ENCODE assay signal across 9 cellular contexts in genomic region chr2:64222942-64223511, GRCh38.
A peak's percentile ranks its signal among the peaks of the same experiment; 100 is the strongest.
DNase-seq lines count a peak whose midpoint lies in the region; ATAC-seq, FAIRE-seq and TF ChIP-seq lines count a peak whose summit lies in the region.
"Had no signal": no experiment of that assay in that cellular context is flagged by ENCODE, and none has a peak within 500 bp of the region (broad histone marks: within the 10 kb centered on the region; RNA-seq: fewer than 3 reads in every experiment).

No MANE protein-coding gene starts in this region.

- intact Hi-C loops in CD14-positive monocyte (cut with micrococcal nuclease), result loop anchor here in 1 of 2 donors (10.0 kb wide), 1 partner anchor 62 kb away; no protein-coding TSS in a partner anchor
- intact Hi-C loops in GM12878 (cut with micrococcal nuclease; ENCODE audit: unreplicated experiment), result no loop called here

- H3K4me3 ChIP-seq in GM12878, result no peak overlapping the region

- in situ Hi-C loops in GM12878 (cut with MboI), result no loop called here

- no peaks in the 10 kb centered on the region for H4K20me1 ChIP-seq in GM12878 (ENCODE audit: control insufficient read depth, insufficient read depth)

- no peak for DNase-seq in CD14-positive monocyte (ENCODE audit: low spot score)
- DNase-seq in GM12878 (ENCODE audit: low read depth, low spot score), result peak; percentile 34
- DNase-seq in amygdala (lab: John Stamatoyannopoulos, UW), result no peak
- DNase-seq in stimulated activated CD4-positive, alpha-beta T cell treated with anti-CD3 and anti-CD28 coated beads, Interleukin-4, amount 100 ng/mL, for 1 hour, result no peak
- no peak for DNase-seq in islet precursor cell

- H3K4me3 Mint-ChIP-seq in CD14-positive monocyte, result peak overlapping the region in 1 of 2 donors; percentile 58

- FAIRE-seq in GM12878 (lab: Jason Lieb, UNC), result peak; percentile 52
- FAIRE-seq: HTR-8/SVneo had no signal

- no peak overlapping the region for H3K9ac ChIP-seq in GM12878 (ENCODE audit: control insufficient read depth, insufficient read depth, low read length)

- no peak for TF ChIP-seq EP300 in GM12878 (IDR thresholded peaks at IDR 0.05; ENCODE audit: borderline replicate concordance in 1 of 2, control insufficient read depth in 1 of 2, low read depth in 2 of 2, low read length in 2 of 2)

- no peaks in the 10 kb centered on the region for H3K36me3 ChIP-seq in GM12878 (ENCODE audit: control insufficient read depth in 2 of 2, insufficient read depth in 2 of 2, low read length in 1 of 2)

- H3K27me3 Mint-ChIP-seq in CD14-positive monocyte (ENCODE audit: low read depth in 3 of 3), result no peaks in the 10 kb centered on the region

- H3K79me2 ChIP-seq in GM12878 (ENCODE audit: control insufficient read depth, insufficient read depth, low read length), result no peaks in the 10 kb centered on the region

- POLR2A ChIA-PET in GM12878 (lab: Charles Lee), result interaction anchor here (0.7 to 2.0 kb wide), 9 partner anchors 9 to 528 kb away, joined by 3 to 7 read pairs (median 3); no protein-coding TSS in a partner anchor

- WGBS in GM12878 (ENCODE audit: insufficient coverage, insufficient replicate concordance, low lambda C conversion rate, missing lambda C conversion rate), result 6% methylated on average over 5 of the region's 5 CpGs

- no peaks in the 10 kb centered on the region for H3K9me3 ChIP-seq in GM12878 (replicated peaks; ENCODE audit: control insufficient read depth, insufficient read depth, low read length)

- CTCF ChIA-PET in GM12878 (lab: Yijun Ruan, JAX), result interaction anchor here (0.7 to 4.0 kb wide), 14 partner anchors 7 to 120 kb away, joined by 3 to 24 read pairs (median 4); no protein-coding TSS in a partner anchor

- ATAC-seq in GM18520 (IDR thresholded peaks at IDR 0.05; ENCODE audit: unreplicated experiment), result peak; percentile 44
- peak; percentile 52 for ATAC-seq in HG03135 (IDR thresholded peaks at IDR 0.05; ENCODE audit: unreplicated experiment)
- peak; percentile 78 for ATAC-seq in GM12878
- no peak for ATAC-seq in esophagus mucosa

- peak overlapping the region; percentile 73 for H3K27ac ChIP-seq in GM12878 (ENCODE audit: control insufficient read depth, insufficient read depth)

- RAD21 ChIA-PET in GM12878 (lab: Charles Lee; ENCODE audit: unreplicated experiment), result interaction anchor here (0.9 to 3.2 kb wide), 19 partner anchors 8 to 231 kb away, joined by 3 to 31 read pairs (median 4); partner anchors contain the start of gene LGALSL

- H3K9me3 Mint-ChIP-seq in CD14-positive monocyte, result no peaks in the 10 kb centered on the region

- TF ChIP-seq CTCF in CD14-positive monocyte (IDR thresholded peaks at IDR 0.05) (no peak), GM12878 (IDR thresholded peaks at IDR 0.05 in 2 of 3, conservative IDR thresholded peaks at IDR 0.05 in 1 of 3; ENCODE audit: control insufficient read depth in 2 of 3, extremely low read depth in 1 of 3, insufficient read depth in 1 of 3, low read depth in 3 of 3, low read length in 3 of 3) (no peak)

- peak overlapping the region; percentile 73 to 93 (median 85) for H3K27ac Mint-ChIP-seq in CD14-positive monocyte

- SMC1A ChIA-PET in GM12878 (lab: Charles Lee; ENCODE audit: uncharacterized antibody, unreplicated experiment), result interaction anchor here (0.6 to 11.9 kb wide), 29 partner anchors 6 to 309 kb away, joined by 3 to 149 read pairs (median 6); no protein-coding TSS in a partner anchor

- H3K27me3 ChIP-seq in GM12878 (replicated peaks in 1 of 2; ENCODE audit: control insufficient read depth in 2 of 2, insufficient read depth in 2 of 2, low read length in 1 of 2), result no peaks in the 10 kb centered on the region

- peak overlapping the region; percentile 74 for H2AFZ ChIP-seq in GM12878 (ENCODE audit: control insufficient read depth, low read depth, low read length)

- no peak for TF ChIP-seq POLR2A in GM12878 (IDR thresholded peaks at IDR 0.05; ENCODE audit: low read depth, low read length)

- peaks cover 64% of the 10 kb centered on the region for H3K4me1 Mint-ChIP-seq in CD14-positive monocyte

- no peaks in the 10 kb centered on the region for H3K36me3 Mint-ChIP-seq in CD14-positive monocyte

- peak overlapping the region; percentile 56; the same call in 1 of the 2 replicates for H3K4me2 ChIP-seq in GM12878 (ENCODE audit: control insufficient read depth, insufficient read depth)

- no TSS peak for BruUV-seq in GM12878 (replicated peaks; lab: Mats Ljungman, UMichigan)

- H3K4me1 ChIP-seq in GM12878 (ENCODE audit: control insufficient read depth, insufficient read depth, low read length), result peaks cover 14% of the 10 kb centered on the region

- no peak for TF ChIP-seq RAD21 in GM12878 (IDR thresholded peaks at IDR 0.05; ENCODE audit: insufficient read depth, low read depth, low read length)

TF ChIP-seq in GM12878, 131 proteins besides CTCF, POLR2A, EP300 and RAD21:
- TF ChIP-seq CHD4 (IDR thresholded peaks at IDR 0.05) (no peak), ZNF24 (IDR thresholded peaks at IDR 0.05) (peak; percentile 69), ZNF687 (IDR thresholded peaks at IDR 0.05) (peak; percentile 71)
